1 cellular context compared by ENCODE assay signal in the genomic region with DNA sequence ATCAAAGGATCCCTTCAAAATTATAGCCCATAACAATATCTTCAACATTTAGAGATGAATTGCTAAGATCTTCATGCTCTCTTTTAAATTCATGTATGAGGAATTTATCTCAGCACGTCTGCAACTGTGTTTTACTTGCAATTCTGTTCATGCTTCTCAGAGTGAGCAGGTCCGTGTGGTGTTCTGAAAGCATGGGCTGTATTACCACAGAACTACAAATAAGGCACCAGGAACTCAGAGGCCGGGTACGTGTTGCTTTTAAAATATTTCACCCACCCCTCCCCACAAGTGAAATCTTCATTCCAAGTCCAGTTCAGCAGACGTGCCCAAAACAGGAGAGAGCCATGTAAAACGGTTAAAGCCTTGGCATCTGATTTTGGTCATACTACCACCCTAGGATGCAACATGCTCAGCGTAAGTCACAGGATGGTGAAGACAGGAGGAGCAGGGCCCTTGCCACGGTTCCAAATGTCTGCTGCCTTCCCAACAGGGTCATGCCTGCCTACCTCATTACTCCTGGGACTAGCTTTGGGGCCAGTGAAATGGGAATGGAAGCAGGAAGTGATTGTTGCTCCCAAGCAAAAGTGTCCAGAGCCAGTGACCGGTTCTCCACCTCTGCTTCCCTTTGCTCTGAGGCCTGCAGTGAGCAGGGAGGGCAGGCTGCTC.
TF ChIP-seq lines count a peak whose summit lies in the region.

No MANE protein-coding gene starts in this region.

TF ChIP-seq in GM12878, 131 proteins besides CTCF, POLR2A, EP300 and RAD21:
- TF ChIP-seq SMC3 (IDR thresholded peaks at IDR 0.05; ENCODE audit: borderline replicate concordance, low read length) = no peak
- TF ChIP-seq TBL1XR1 (IDR thresholded peaks at IDR 0.05; ENCODE audit: low read depth, low read length) = no peak
- no peak for TF ChIP-seq KAT2A (conservative IDR thresholded peaks at IDR 0.05; ENCODE audit: control insufficient read depth, low read depth, low read length)
- TF ChIP-seq BMI1 (IDR thresholded peaks at IDR 0.05; ENCODE audit: borderline replicate concordance) = no peak
- TF ChIP-seq STAT3 (IDR thresholded peaks at IDR 0.05; ENCODE audit: low read depth, low read length) = no peak
- TF ChIP-seq CHD4 (IDR thresholded peaks at IDR 0.05) = no peak
